Comparison of ENCODE assay signal across 27 cellular contexts in the genomic region with DNA sequence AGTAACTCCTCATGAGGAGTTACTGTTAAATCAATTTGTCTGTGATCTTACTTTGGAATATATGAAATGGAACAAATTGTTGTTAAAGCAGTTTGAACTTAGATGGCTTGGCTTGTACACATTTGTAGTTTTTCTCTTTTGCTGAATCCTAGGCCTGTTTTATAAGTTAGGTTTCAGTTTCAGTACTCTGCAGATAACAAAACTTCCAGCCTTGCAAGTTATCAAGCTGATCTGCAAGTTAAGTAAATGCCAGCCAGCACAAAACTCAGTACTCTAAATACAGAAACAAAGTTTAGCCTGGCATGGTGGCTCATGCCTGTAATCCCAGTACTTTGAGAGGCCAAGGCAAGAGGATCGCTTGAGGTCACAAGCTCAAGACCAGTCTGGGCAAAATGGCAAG. TPM values are rescaled to one million over a fixed set of nuclear protein-coding genes. Genes with fewer than 3 reads are reported as not detected.
"Had no signal": no experiment of that assay in that cellular context is flagged by ENCODE, and none has a peak within 500 bp of the region (broad histone marks: within the 10 kb centered on the region; RNA-seq: fewer than 3 reads in every experiment).

No MANE protein-coding gene starts in this region.

- FAIRE-seq: K562 had no signal

- H3K27ac Mint-ChIP-seq: activated CD4-positive, alpha-beta T cell treated with anti-CD3 and anti-CD28 coated beads for 36 hours; activated CD8-positive, alpha-beta memory T cell treated with anti-CD3 and anti-CD28 coated beads, Interleukin-2, amount 10 ng/mL, durations not matched to agents 7 days and 5 days; activated naive CD8-positive, alpha-beta T cell treated with anti-CD3 and anti-CD28 coated beads, Interleukin-2, amount 10 ng/mL, durations not matched to agents 7 days and 5 days; T-helper 17 cell had no signal

- H3K27ac ChIP-seq: breast epithelium, colonic mucosa, Peyer's patch, SJSA1, VCaP had no signal

- H3K4me3 ChIP-seq: breast epithelium, colonic mucosa, K562, Peyer's patch, SJSA1 had no signal

- H3K4me1 Mint-ChIP-seq: activated CD4-positive, alpha-beta T cell treated with anti-CD3 and anti-CD28 coated beads for 36 hours; T-helper 17 cell had no signal

- H3K36me3 ChIP-seq: breast epithelium, colonic mucosa, Peyer's patch, SJSA1 had no signal

- H3K4me3 Mint-ChIP-seq: activated CD4-positive, alpha-beta T cell treated with anti-CD3 and anti-CD28 coated beads for 36 hours; activated CD8-positive, alpha-beta memory T cell treated with anti-CD3 and anti-CD28 coated beads, Interleukin-2, amount 10 ng/mL, durations not matched to agents 7 days and 5 days; activated naive CD8-positive, alpha-beta T cell treated with anti-CD3 and anti-CD28 coated beads, Interleukin-2, amount 10 ng/mL, durations not matched to agents 7 days and 5 days; activated T-cell treated with anti-CD3 and anti-CD28 coated beads, Interleukin-2, amount 50 U/mL, for 4 hours; T-helper 17 cell had no signal

- H3K4me1 ChIP-seq: breast epithelium, colonic mucosa, Peyer's patch, SJSA1 had no signal

- H3K9me3 ChIP-seq: breast epithelium, colonic mucosa, SJSA1 had no signal

- DNase-seq: activated CD4-positive, alpha-beta T cell treated with anti-CD3 and anti-CD28 coated beads for 36 hours; activated CD4-positive, alpha-beta T cell treated with anti-CD3 and anti-CD28 coated beads, Interleukin-2, amount 50 U/mL, for 4 hours; activated CD8-positive, alpha-beta memory T cell treated with anti-CD3 and anti-CD28 coated beads, Interleukin-2, amount 10 ng/mL, durations not matched to agents 7 days and 5 days; activated gamma-delta T cell treated with Interleukin-2 at 50 U/mL for 16 hours; activated naive CD4-positive, alpha-beta T cell treated with anti-CD3 and anti-CD28 coated beads, Interleukin-2, amount 50 U/mL, for 16 hours; activated naive CD8-positive, alpha-beta T cell treated with anti-CD3 and anti-CD28 coated beads, Interleukin-2, amount 10 ng/mL, durations not matched to agents 7 days and 5 days; activated T-cell treated with anti-CD3 and anti-CD28 coated beads, Interleukin-2, amount 50 U/mL, for 4 hours; aorta; caudate nucleus; colonic mucosa; NCI-H1092; NCI-H1417 treated with DMSO at 0.1 percent for 48 hours; NCI-H1694 treated with DMSO at 0.1 percent for 48 hours; NCI-H2029 treated with DMSO at 0.1 percent for 48 hours; NCI-H345; NCI-H510A; NCI-H82; NK-92 treated with Interleukin-12 subunit alpha and Interleukin-12 subunit beta, amount 100 ng/mL, for 24 hours; Peyer's patch; SHP77; T-helper 17 cell had no signal

- H3K9me3 Mint-ChIP-seq: activated T-cell treated with anti-CD3 and anti-CD28 coated beads, Interleukin-2, amount 50 U/mL, for 4 hours had no signal

- ATAC-seq: activated CD4-positive, alpha-beta T cell treated with anti-CD3 and anti-CD28 coated beads for 36 hours; activated CD8-positive, alpha-beta memory T cell treated with anti-CD3 and anti-CD28 coated beads, Interleukin-2, amount 10 ng/mL, durations not matched to agents 7 days and 5 days; activated T-cell treated with anti-CD3 and anti-CD28 coated beads, Interleukin-2, amount 50 U/mL, for 4 hours; K562; T-helper 17 cell had no signal

- H3K27me3 ChIP-seq: breast epithelium, colonic mucosa, Peyer's patch, SJSA1 had no signal

- H3K36me3 Mint-ChIP-seq: activated CD8-positive, alpha-beta memory T cell treated with anti-CD3 and anti-CD28 coated beads, Interleukin-2, amount 10 ng/mL, durations not matched to agents 7 days and 5 days had no signal

RNA-seq across cellular contexts. Expression of a gene that starts 42.2 kb away (rescaled TPM):
- total RNA-seq: activated CD4-positive, alpha-beta T cell treated with anti-CD3 and anti-CD28 coated beads for 36 hours; activated CD8-positive, alpha-beta memory T cell treated with anti-CD3 and anti-CD28 coated beads, Interleukin-2, amount 10 ng/mL, durations not matched to agents 7 days and 5 days; activated naive CD8-positive, alpha-beta T cell treated with anti-CD3 and anti-CD28 coated beads, Interleukin-2, amount 10 ng/mL, durations not matched to agents 7 days and 5 days; activated T-cell treated with anti-CD3 and anti-CD28 coated beads, Interleukin-2, amount 50 U/mL, for 4 hours; aorta; breast epithelium; colonic mucosa; K562; LHCN-M2; M059J; Peyer's patch; SJSA1; T-helper 17 cell had no signal
- polyA plus RNA-seq: aorta had no signal
